Comparison of ENCODE assay signal across 13 cellular contexts in genomic region chr2:98478088-98478551, GRCh38. TPM values are rescaled to one million over a fixed set of nuclear protein-coding genes. Genes with fewer than 3 reads are reported as not detected.
DNase-seq lines count a peak whose midpoint lies in the region; ATAC-seq and TF ChIP-seq lines count a peak whose summit lies in the region.
"Had no signal": no experiment of that assay in that cellular context is flagged by ENCODE, and none has a peak within 500 bp of the region (broad histone marks: within the 10 kb centered on the region; RNA-seq: fewer than 3 reads in every experiment).

No MANE protein-coding gene starts in this region.

- no peak for TF ChIP-seq CTCF in esophagus squamous epithelium (IDR thresholded peaks at IDR 0.05)

- no peak for ATAC-seq in activated CD8-positive, alpha-beta memory T cell treated with anti-CD3 and anti-CD28 coated beads, Interleukin-2, amount 10 ng/mL, durations not matched to agents 7 days and 5 days
- ATAC-seq in GM18868 (IDR thresholded peaks at IDR 0.05; ENCODE audit: unreplicated experiment), result no peak
- ATAC-seq: PC-3 had no signal

- H3K4me1 ChIP-seq in esophagus squamous epithelium, result peaks cover 17 to 85% (median 43%) of the 10 kb centered on the region in 3 donors

- H3K27me3 ChIP-seq in esophagus squamous epithelium, result peaks cover 0 to 21% (median 0%) of the 10 kb centered on the region in 4 donors

- H3K9me3 ChIP-seq in KOPT-K1 (ENCODE audit: insufficient read depth, low read length, poor library complexity, severe bottlenecking), result no peaks in the 10 kb centered on the region
- H3K9me3 ChIP-seq in esophagus squamous epithelium, result no peaks in the 10 kb centered on the region

- H3K9me3 Mint-ChIP-seq in activated CD8-positive, alpha-beta memory T cell treated with anti-CD3 and anti-CD28 coated beads, Interleukin-2, amount 10 ng/mL, durations not matched to agents 7 days and 5 days (ENCODE audit: low read depth), result no peaks in the 10 kb centered on the region
- H3K9me3 Mint-ChIP-seq in activated naive CD8-positive, alpha-beta T cell (ENCODE audit: low read depth), result no peaks in the 10 kb centered on the region
- H3K9me3 Mint-ChIP-seq: stimulated activated naive B cell treated with anti-CD40 and anti-IgM and Interleukin-4, amounts not matched to agents 10 μg/mL and 1 μg/mL and 100 μg/mL, for 72 hours had no signal

- H3K4me3 ChIP-seq in esophagus squamous epithelium, result no peak overlapping the region

- H3K4me3 Mint-ChIP-seq in activated CD8-positive, alpha-beta memory T cell treated with anti-CD3 and anti-CD28 coated beads, Interleukin-2, amount 10 ng/mL, durations not matched to agents 7 days and 5 days, result no peak overlapping the region
- H3K4me3 Mint-ChIP-seq in activated naive CD8-positive, alpha-beta T cell, result peak overlapping the region; percentile 67

- peaks cover 13% of the 10 kb centered on the region for H3K36me3 Mint-ChIP-seq in activated CD8-positive, alpha-beta memory T cell treated with anti-CD3 and anti-CD28 coated beads, Interleukin-2, amount 10 ng/mL, durations not matched to agents 7 days and 5 days
- H3K36me3 Mint-ChIP-seq in activated naive CD8-positive, alpha-beta T cell, result no peaks in the 10 kb centered on the region

- WGBS in esophagus squamous epithelium, 2 donors, result 83 to 94% methylated on average over 6 to 7 of the region's 8 CpGs

- H3K27ac ChIP-seq in KOPT-K1 (ENCODE audit: low read depth, low read length, poor library complexity, severe bottlenecking), result peak overlapping the region; percentile 68
- no peak overlapping the region for H3K27ac ChIP-seq in esophagus squamous epithelium

- POLR2A ChIA-PET in HEK293T (lab: Yijun Ruan, JAX), result no interaction called here

- H3K4me1 Mint-ChIP-seq in activated CD8-positive, alpha-beta memory T cell treated with anti-CD3 and anti-CD28 coated beads, Interleukin-2, amount 10 ng/mL, durations not matched to agents 7 days and 5 days, result peaks cover 100% of the 10 kb centered on the region
- H3K4me1 Mint-ChIP-seq in activated naive CD8-positive, alpha-beta T cell (ENCODE audit: low read depth), result peaks cover 99% of the 10 kb centered on the region

- no peak for DNase-seq in activated CD8-positive, alpha-beta memory T cell treated with anti-CD3 and anti-CD28 coated beads, Interleukin-2, amount 10 ng/mL, durations not matched to agents 7 days and 5 days
- DNase-seq in activated CD8-positive, alpha-beta memory T cell treated with anti-CD3 and anti-CD28 coated beads for 24 hours, result no peak
- DNase-seq in occipital lobe (lab: John Stamatoyannopoulos, UW) (peak; percentile 34), esophagus squamous epithelium (lab: John Stamatoyannopoulos, UW) (no peak), HEK293T (ENCODE audit: extremely low spot score) (no peak)
- DNase-seq: activated CD4-positive, alpha-beta T cell treated with anti-CD3 and anti-CD28 coated beads for 4 hours; NCI-H1417 treated with DMSO at 0.1 percent for 48 hours; PC-3; stimulated activated CD4-positive, alpha-beta T cell treated with anti-CD3 and anti-CD28 coated beads, Interleukin-4, amount 100 ng/mL, for 24 hours; stimulated activated naive B cell treated with anti-CD40 and anti-IgM and Interleukin-4, amounts not matched to agents 10 μg/mL and 1 μg/mL and 100 μg/mL, for 72 hours had no signal

- intact Hi-C loops in esophagus squamous epithelium (cut with DNase I), result no loop called here

- H3K36me3 ChIP-seq in KOPT-K1 (ENCODE audit: insufficient read depth, low read length) (no peaks in the 10 kb centered on the region; the same call in 1 of the 2 replicates), esophagus squamous epithelium (no peaks in the 10 kb centered on the region)

- no peak for TF ChIP-seq POLR2A in esophagus squamous epithelium (IDR thresholded peaks at IDR 0.05)

- CTCF ChIA-PET in activated CD8-positive, alpha-beta memory T cell treated with anti-CD3 and anti-CD28 coated beads, Interleukin-2, amount 10 ng/mL, durations not matched to agents 7 days and 5 days (lab: Charles Lee), result interaction anchor here (1.5 to 11.3 kb wide), 2 partner anchors 11 to 360 kb away, joined by 3 to 166 read pairs; no protein-coding TSS in a partner anchor
- CTCF ChIA-PET in HEK293T (lab: Yijun Ruan, JAX), result interaction anchor here (2.6 kb wide), 1 partner anchor 10 kb away, joined by 9 read pairs; no protein-coding TSS in a partner anchor

- peak overlapping the region; percentile 94 for H3K27ac Mint-ChIP-seq in activated CD8-positive, alpha-beta memory T cell treated with anti-CD3 and anti-CD28 coated beads, Interleukin-2, amount 10 ng/mL, durations not matched to agents 7 days and 5 days
- H3K27ac Mint-ChIP-seq in activated naive CD8-positive, alpha-beta T cell, result peak overlapping the region; percentile 89

- H3K27me3 Mint-ChIP-seq in activated CD8-positive, alpha-beta memory T cell treated with anti-CD3 and anti-CD28 coated beads, Interleukin-2, amount 10 ng/mL, durations not matched to agents 7 days and 5 days, result no peaks in the 10 kb centered on the region
- no peaks in the 10 kb centered on the region for H3K27me3 Mint-ChIP-seq in activated naive CD8-positive, alpha-beta T cell

TF ChIP-seq in HEK293T, 16 proteins besides CTCF, POLR2A, EP300 and RAD21:
- TF ChIP-seq ZNF384 (IDR thresholded peaks at IDR 0.05), result no peak
- no peak for TF ChIP-seq ARNT (IDR thresholded peaks at IDR 0.05)
- TF ChIP-seq FOXM1 (IDR thresholded peaks at IDR 0.05; ENCODE audit: borderline replicate concordance), result no peak
- no peak for TF ChIP-seq ELF4 (IDR thresholded peaks at IDR 0.05)
- no peak for TF ChIP-seq BHLHE40 (IDR thresholded peaks at IDR 0.05; ENCODE audit: borderline replicate concordance)
- TF ChIP-seq HDGF (IDR thresholded peaks at IDR 0.05; ENCODE audit: borderline replicate concordance), result no peak
- no peak for TF ChIP-seq NFRKB (IDR thresholded peaks at IDR 0.05)
- no peak for TF ChIP-seq LEF1 (IDR thresholded peaks at IDR 0.05; ENCODE audit: borderline replicate concordance)
- TF ChIP-seq L3MBTL2 (conservative IDR thresholded peaks at IDR 0.05), result no peak
- TF ChIP-seq TARDBP (IDR thresholded peaks at IDR 0.05), result no peak
TF ChIP-seq in HEK293T: peak in this region for 0.

RNA-seq across cellular contexts. Expression of gene INPP4A, which starts 33.5 kb away (rescaled TPM):
- 100 to 1,000 TPM; 144 to 229 TPM for total RNA-seq in activated CD8-positive, alpha-beta memory T cell treated with anti-CD3 and anti-CD28 coated beads, Interleukin-2, amount 10 ng/mL, durations not matched to agents 7 days and 5 days
- total RNA-seq in occipital lobe (125 TPM), esophagus squamous epithelium (10 to 100 TPM in 2 of 4 donors, 1 to 10 TPM in 2; 7.4 to 17.9 (median 9.4) TPM)
